8 cellular contexts compared by ENCODE assay signal in genomic region chr3:197713477-197713822, GRCh38. TPM values are rescaled to one million over a fixed set of nuclear protein-coding genes. Genes with fewer than 3 reads are reported as not detected.
A peak's percentile ranks its signal among the peaks of the same experiment; 100 is the strongest.
DNase-seq lines count a peak whose midpoint lies in the region; ATAC-seq and TF ChIP-seq lines count a peak whose summit lies in the region.

No MANE protein-coding gene starts in this region.

- peaks cover 9% of the 10 kb centered on the region; the same call in 1 of the 2 replicates for H3K9me3 ChIP-seq in BLaER1

- CTCF ChIA-PET in activated CD8-positive, alpha-beta T cell treated with anti-CD3 and anti-CD28 coated beads for 36 hours (lab: Charles Lee), result interaction anchor here (0.7 to 1.8 kb wide), 2 partner anchors 141 to 192 kb away, joined by 3 to 5 read pairs; no protein-coding TSS in a partner anchor

- H3K36me3 ChIP-seq in BLaER1, result peaks cover 34% of the 10 kb centered on the region

- H3K4me1 Mint-ChIP-seq in activated CD8-positive, alpha-beta T cell treated with anti-CD3 and anti-CD28 coated beads for 36 hours (ENCODE audit: low read depth), result peaks cover 27% of the 10 kb centered on the region

- no peak for DNase-seq in activated CD8-positive, alpha-beta T cell treated with anti-CD3 and anti-CD28 coated beads for 36 hours
- DNase-seq in midbrain (lab: John Stamatoyannopoulos, UW), result peak; percentile 7
- no peak for DNase-seq in NCI-H526 treated with DMSO at 0.1 percent for 48 hours (lab: John Stamatoyannopoulos, UW)
- no peak for DNase-seq in LoVo (ENCODE audit: low spot score)
- DNase-seq in AG20443 (ENCODE audit: low spot score), result no peak
- DNase-seq in activated CD8-positive, alpha-beta memory T cell treated with anti-CD3 and anti-CD28 coated beads, Interleukin-2, amount 50 U/mL, for 48 hours, result no peak

- no peaks in the 10 kb centered on the region for H3K9me3 Mint-ChIP-seq in activated CD8-positive, alpha-beta T cell treated with anti-CD3 and anti-CD28 coated beads for 36 hours

- ATAC-seq in GM21619 (IDR thresholded peaks at IDR 0.05; ENCODE audit: unreplicated experiment), result peak; percentile 21
- ATAC-seq in activated CD8-positive, alpha-beta T cell treated with anti-CD3 and anti-CD28 coated beads for 36 hours, result no peak

- no peaks in the 10 kb centered on the region for H3K27me3 ChIP-seq in BLaER1

- H3K4me3 ChIP-seq in BLaER1, result no peak overlapping the region

- TF ChIP-seq CTCF in activated CD8-positive, alpha-beta T cell treated with anti-CD3 and anti-CD28 coated beads for 36 hours (IDR thresholded peaks at IDR 0.05), result no peak

- H3K27me3 Mint-ChIP-seq in activated CD8-positive, alpha-beta T cell treated with anti-CD3 and anti-CD28 coated beads for 36 hours, result no peaks in the 10 kb centered on the region

- H3K27ac ChIP-seq in BLaER1, result peak overlapping the region; percentile 60

- H3K27ac Mint-ChIP-seq in activated CD8-positive, alpha-beta T cell treated with anti-CD3 and anti-CD28 coated beads for 36 hours, result peak overlapping the region; percentile 95

- H4K20me1 ChIP-seq in BLaER1, result 0 out of 2 replicates have a peak, but pooled peaks cover 6% of the 10 kb centered on the region

- POLR2A ChIA-PET in activated CD8-positive, alpha-beta T cell treated with anti-CD3 and anti-CD28 coated beads for 36 hours (lab: Charles Lee), result interaction anchor here (1.0 to 2.2 kb wide), 3 partner anchors 22 to 78 kb away, joined by 3 to 16 read pairs (median 3); partner anchors contain the start of genes LRCH3 and RUBCN

- peaks cover 45% of the 10 kb centered on the region for H3K4me1 ChIP-seq in BLaER1

- H3K9ac ChIP-seq in BLaER1, result peak overlapping the region; percentile 62; the same call in 1 of the 2 replicates

- H3K4me3 Mint-ChIP-seq in activated CD8-positive, alpha-beta T cell treated with anti-CD3 and anti-CD28 coated beads for 36 hours, result no peak overlapping the region

- H3K36me3 Mint-ChIP-seq in activated CD8-positive, alpha-beta T cell treated with anti-CD3 and anti-CD28 coated beads for 36 hours (ENCODE audit: low read depth), result peaks cover 35% of the 10 kb centered on the region

- intact Hi-C loops in activated CD8-positive, alpha-beta T cell treated with anti-CD3 and anti-CD28 coated beads for 36 hours (cut with micrococcal nuclease), result no loop called here

- H3K4me2 ChIP-seq in BLaER1, result peak overlapping the region; percentile 66

RNA-seq across cellular contexts. Expression of gene RUBCN, which starts 23.3 kb away (rescaled TPM):
- total RNA-seq in activated CD8-positive, alpha-beta T cell treated with anti-CD3 and anti-CD28 coated beads for 36 hours, result 10 to 100 TPM; 27.3 to 27.7 TPM

RNA-seq across cellular contexts. Expression of gene FYTTD1, which starts 36.2 kb away (rescaled TPM):
- 10 to 100 TPM; 25.4 to 27.0 TPM for total RNA-seq in activated CD8-positive, alpha-beta T cell treated with anti-CD3 and anti-CD28 coated beads for 36 hours
